ENCODE assay signal across 25 cellular contexts in the genomic region with DNA sequence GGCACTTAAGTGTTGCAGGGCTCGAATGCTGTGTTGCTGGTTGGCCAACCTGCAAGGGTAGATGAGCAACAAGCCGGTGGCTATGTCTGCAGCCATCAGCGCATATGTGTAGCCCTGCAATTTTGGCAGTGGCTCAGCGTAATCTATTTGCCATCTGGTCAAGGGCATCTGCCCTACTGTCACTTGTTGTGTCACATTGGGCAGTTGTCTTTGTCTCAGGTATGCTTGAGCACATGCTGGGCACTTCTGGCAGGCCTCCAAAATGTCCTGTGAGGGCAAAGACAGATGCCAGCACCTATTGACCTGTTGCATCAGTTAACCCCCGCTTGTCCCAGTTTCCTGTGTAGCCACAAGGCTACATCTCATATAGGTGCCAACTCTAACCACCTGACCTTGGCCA.
DNase-seq lines count a peak whose midpoint lies in the region; ATAC-seq and TF ChIP-seq lines count a peak whose summit lies in the region.
"Had no signal": no experiment of that assay in that cellular context is flagged by ENCODE, and none has a peak within 500 bp of the region (broad histone marks: within the 10 kb centered on the region; RNA-seq: fewer than 3 reads in every experiment).

No MANE protein-coding gene starts in this region.

- no peaks in the 10 kb centered on the region for H3K9me3 Mint-ChIP-seq in natural killer cell treated with Interleukin-12 subunit alpha and Interleukin-12 subunit beta and Interleukin-15 and Interleukin-18, amount 100 ng/mL, for 72 hours

- no peaks in the 10 kb centered on the region for H4K20me1 ChIP-seq in IMR-90 (ENCODE audit: insufficient read depth, low read length)
- H4K20me1 ChIP-seq: BLaER1 treated with 17β-estradiol and CSF1 and Interleukin-3, amounts not matched to agents 10 nM and 100 nM had no signal

- H3K9me3 ChIP-seq in IMR-90 (ENCODE audit: control insufficient read depth, insufficient read depth, low read length) (no peaks in the 10 kb centered on the region), right lobe of liver (no peaks in the 10 kb centered on the region)
- H3K9me3 ChIP-seq: A549, HAP-1 had no signal

- TF ChIP-seq RAD21 in IMR-90 (IDR thresholded peaks at IDR 0.05; ENCODE audit: low read length), result no peak

- no peaks in the 10 kb centered on the region for H3K36me3 Mint-ChIP-seq in natural killer cell treated with Interleukin-12 subunit alpha and Interleukin-12 subunit beta and Interleukin-15 and Interleukin-18, amount 100 ng/mL, for 72 hours
- H3K36me3 Mint-ChIP-seq: T-cell had no signal

- TF ChIP-seq POLR2A in IMR-90 (IDR thresholded peaks at IDR 0.05; ENCODE audit: low read depth, low read length) (no peak), right lobe of liver (IDR thresholded peaks at IDR 0.05) (no peak)

- peak overlapping the region; percentile 64 for H2BK20ac ChIP-seq in IMR-90 (ENCODE audit: low read depth, low read length)

- H3K27me3 Mint-ChIP-seq in natural killer cell treated with Interleukin-12 subunit alpha and Interleukin-12 subunit beta and Interleukin-15 and Interleukin-18, amount 100 ng/mL, for 72 hours, result peaks cover 0 to 6% of the 10 kb centered on the region in 2 donors
- H3K27me3 Mint-ChIP-seq: CD4-positive, alpha-beta T cell; T-cell had no signal

- POLR2A ChIA-PET in IMR-90 (lab: Charles Lee; ENCODE audit: unreplicated experiment), result no interaction called here

- in situ Hi-C loops in IMR-90 (cut with MboI; ENCODE audit: low sequenced_read_pairs), result no loop called here

- peaks cover 22% of the 10 kb centered on the region for H3K9me1 ChIP-seq in IMR-90 (ENCODE audit: insufficient read depth, low read length)

- H3K56ac ChIP-seq in IMR-90 (ENCODE audit: extremely low read depth, insufficient read depth, low read length), result no peak overlapping the region

- H3K79me1 ChIP-seq in IMR-90 (ENCODE audit: low read depth in 1 of 2, low read length in 2 of 2), result peaks cover 0 to 69% of the 10 kb centered on the region in 2 experiments; a peak in 2 of 4 replicates

- no peak overlapping the region for H3K9ac ChIP-seq in IMR-90 (ENCODE audit: low read depth, low read length)
- H3K9ac ChIP-seq: BLaER1 treated with 17β-estradiol and CSF1 and Interleukin-3, amounts not matched to agents 10 nM and 100 nM had no signal

- H2AK5ac ChIP-seq in IMR-90 (ENCODE audit: low read depth, low read length), result peak overlapping the region; percentile 95

- no peaks in the 10 kb centered on the region for H3K4me1 Mint-ChIP-seq in natural killer cell treated with Interleukin-12 subunit alpha and Interleukin-12 subunit beta and Interleukin-15 and Interleukin-18, amount 100 ng/mL, for 72 hours (ENCODE audit: low read depth in 2 of 2)
- H3K4me1 Mint-ChIP-seq: T-cell had no signal

- H3K4me1 ChIP-seq in IMR-90 (ENCODE audit: control insufficient read depth, insufficient read depth, low read length) (peaks cover 37% of the 10 kb centered on the region), right lobe of liver (peaks cover 0 to 34% (median under 1%) of the 10 kb centered on the region in 4 donors)
- H3K4me1 ChIP-seq: BLaER1 treated with 17β-estradiol and CSF1 and Interleukin-3, amounts not matched to agents 10 nM and 100 nM; HAP-1 had no signal

- H3K14ac ChIP-seq in IMR-90 (replicated peaks; ENCODE audit: low read depth, low read length), result peak overlapping the region; percentile 53

- CTCF ChIA-PET in IMR-90 (lab: Yijun Ruan, JAX), result interaction anchor here (1.1 kb wide), 1 partner anchor 10 kb away, joined by 3 read pairs; no protein-coding TSS in a partner anchor

- H2BK5ac ChIP-seq in IMR-90 (ENCODE audit: low read depth, low read length, poor library complexity, severe bottlenecking), result no peak overlapping the region

- peak; percentile 61 for DNase-seq in DMS 273 treated with DMSO at 0.1 percent for 48 hours (lab: John Stamatoyannopoulos, UW)
- DNase-seq in IMR-90, result no peak
- peak; percentile 59 for DNase-seq in NCI-H524 treated with DMSO at 0.1 percent for 48 hours (lab: John Stamatoyannopoulos, UW)
- peak; percentile 65 to 89 (median 73) for DNase-seq in right lobe of liver
- no peak for DNase-seq in dedifferentiated amniotic fluid mesenchymal stem cell (ENCODE audit: extremely low spot score)
- no peak for DNase-seq in hippocampal formation (lab: John Stamatoyannopoulos, UW)
- DNase-seq in natural killer cell treated with Interleukin-12 subunit alpha and Interleukin-12 subunit beta and Interleukin-15 and Interleukin-18, amount 100 ng/mL, for 72 hours (ENCODE audit: low spot score), result no peak
- DNase-seq: AML-193; CD4-positive, alpha-beta T cell; GDM1; GOT3; Kasumi-1; NCI-H1105; NCI-H1436 treated with DMSO at 0.1 percent for 48 hours; NCI-H2029; NCI-H510A; NCI-H774; SHP77; T-cell had no signal

- H3K27me3 ChIP-seq in IMR-90 (ENCODE audit: control insufficient read depth, insufficient read depth, low read length) (no peaks in the 10 kb centered on the region), right lobe of liver (no peaks in the 10 kb centered on the region)
- H3K27me3 ChIP-seq: BLaER1 treated with 17β-estradiol and CSF1 and Interleukin-3, amounts not matched to agents 10 nM and 100 nM had no signal

- H2AK9ac ChIP-seq in IMR-90 (replicated peaks; ENCODE audit: low read depth, low read length, poor library complexity), result peak overlapping the region; percentile 13

- no peak overlapping the region for H2AFZ ChIP-seq in IMR-90 (replicated peaks; ENCODE audit: low read length, poor library complexity)

- BruUV-seq in IMR-90 (replicated peaks; lab: Mats Ljungman, UMichigan), result no TSS peak

- TF ChIP-seq CTCF in IMR-90 (conservative IDR thresholded peaks at IDR 0.05; ENCODE audit: low read depth, low read length), result no peak
- TF ChIP-seq CTCF in right lobe of liver (IDR thresholded peaks at IDR 0.05), result no peak

- H3K23ac ChIP-seq in IMR-90 (ENCODE audit: low read depth, low read length), result no peak overlapping the region

- no peak overlapping the region for H3K27ac Mint-ChIP-seq in natural killer cell treated with Interleukin-12 subunit alpha and Interleukin-12 subunit beta and Interleukin-15 and Interleukin-18, amount 100 ng/mL, for 72 hours
- H3K27ac Mint-ChIP-seq: CD4-positive, alpha-beta T cell; T-cell had no signal

- no peaks in the 10 kb centered on the region for H3K36me3 ChIP-seq in IMR-90 (ENCODE audit: control insufficient read depth, insufficient read depth, low read length)
- H3K36me3 ChIP-seq in right lobe of liver, result no peaks in the 10 kb centered on the region
- H3K36me3 ChIP-seq: BLaER1 treated with 17β-estradiol and CSF1 and Interleukin-3, amounts not matched to agents 10 nM and 100 nM; HAP-1 had no signal

- peak overlapping the region in 1 of 2 experiments; percentile 91; a peak in 1 of 4 replicates for H4K8ac ChIP-seq in IMR-90 (ENCODE audit: low read depth in 2 of 2, low read length in 2 of 2)

- dilution Hi-C loops in IMR-90 (cut with HindIII; ENCODE audit: low sequenced_read_pairs, unreplicated experiment), result no loop called here

- H3K27ac ChIP-seq in IMR-90 (ENCODE audit: insufficient read depth, low read length) (no peak overlapping the region), right lobe of liver (no peak overlapping the region)
- H3K27ac ChIP-seq: A549; BLaER1 treated with 17β-estradiol and CSF1 and Interleukin-3, amounts not matched to agents 10 nM and 100 nM; HL-60; RWPE1 had no signal

- H3K4me3 Mint-ChIP-seq in natural killer cell treated with Interleukin-12 subunit alpha and Interleukin-12 subunit beta and Interleukin-15 and Interleukin-18, amount 100 ng/mL, for 72 hours, result no peak overlapping the region
- H3K4me3 Mint-ChIP-seq: CD4-positive, alpha-beta T cell; T-cell had no signal

- intact Hi-C loops in IMR-90 (cut with micrococcal nuclease), result no loop called here
- intact Hi-C loops in right lobe of liver (cut with DNase I), result no loop called here

- ATAC-seq in IMR-90 (ENCODE audit: low read depth) (no peak), right lobe of liver (peak; percentile 42 to 68 (median 66))
- no peak for ATAC-seq in natural killer cell treated with Interleukin-12 subunit alpha and Interleukin-12 subunit beta and Interleukin-15 and Interleukin-18, amount 100 ng/mL, for 72 hours
- ATAC-seq: A549, GM12878, T-cell had no signal

- peak overlapping the region; percentile 67 for H4K91ac ChIP-seq in IMR-90 (ENCODE audit: insufficient read depth, low read depth, low read length)

- H3K4me3 ChIP-seq in IMR-90 (ENCODE audit: insufficient read depth, low read depth, low read length) (no peak overlapping the region), right lobe of liver (no peak overlapping the region)
- H3K4me3 ChIP-seq: A549; BLaER1 treated with 17β-estradiol and CSF1 and Interleukin-3, amounts not matched to agents 10 nM and 100 nM; GM12878; HAP-1 had no signal

- peak overlapping the region; percentile 80; the same call in 2 of the 3 replicates for H2BK15ac ChIP-seq in IMR-90 (ENCODE audit: low read depth, low read length)

- H4K5ac ChIP-seq in IMR-90 (ENCODE audit: low read depth, low read length), result no peak overlapping the region

- peak overlapping the region; percentile 18; the same call in 1 of the 2 replicates for H3K18ac ChIP-seq in IMR-90 (ENCODE audit: low read depth, low read length)

- H3K4me2 ChIP-seq in IMR-90 (ENCODE audit: low read depth, low read length), result no peak overlapping the region
- H3K4me2 ChIP-seq: A549; BLaER1 treated with 17β-estradiol and CSF1 and Interleukin-3, amounts not matched to agents 10 nM and 100 nM had no signal

- H2BK120ac ChIP-seq in IMR-90 (ENCODE audit: low read depth, low read length), result peak overlapping the region; percentile 100

- WGBS in IMR-90 (ENCODE audit: extremely low coverage in 2 of 2, insufficient read length in 1 of 2), 2 experiments, result 100% methylated on average over 3 of the region's 5 CpGs; no CpG with 5 or more reads in 1 of the 2 experiments
- 18% methylated on average over 4 of the region's 5 CpGs for WGBS in right lobe of liver (ENCODE audit: insufficient coverage, low coverage, low lambda C conversion rate, missing lambda C conversion rate)

- peak overlapping the region; percentile 99 for H3K4ac ChIP-seq in IMR-90 (ENCODE audit: low read depth, low read length)

TF ChIP-seq in IMR-90, 13 proteins besides CTCF, POLR2A, EP300 and RAD21 (continues in another document):
- TF ChIP-seq FOS (IDR thresholded peaks at IDR 0.05; ENCODE audit: low read depth, low read length) (no peak), MAFK (IDR thresholded peaks at IDR 0.05; ENCODE audit: low read depth, low read length) (no peak), BHLHE40 (IDR thresholded peaks at IDR 0.05; ENCODE audit: low read depth, low read length) (no peak), SMC3 (IDR thresholded peaks at IDR 0.05; ENCODE audit: low read depth, low read length) (no peak), MXI1 (IDR thresholded peaks at IDR 0.05; ENCODE audit: borderline replicate concordance, low read depth, low read length) (no peak), RFX5 (IDR thresholded peaks at IDR 0.05; ENCODE audit: low read depth, low read length) (no peak)
- TF ChIP-seq, protein P1, sequence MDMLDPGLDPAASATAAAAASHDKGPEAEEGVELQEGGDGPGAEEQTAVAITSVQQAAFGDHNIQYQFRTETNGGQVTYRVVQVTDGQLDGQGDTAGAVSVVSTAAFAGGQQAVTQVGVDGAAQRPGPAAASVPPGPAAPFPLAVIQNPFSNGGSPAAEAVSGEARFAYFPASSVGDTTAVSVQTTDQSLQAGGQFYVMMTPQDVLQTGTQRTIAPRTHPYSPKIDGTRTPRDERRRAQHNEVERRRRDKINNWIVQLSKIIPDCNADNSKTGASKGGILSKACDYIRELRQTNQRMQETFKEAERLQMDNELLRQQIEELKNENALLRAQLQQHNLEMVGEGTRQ (IDR thresholded peaks at IDR 0.05; ENCODE audit: low read depth, low read length), result no peak

Comparison
In these comparisons a context has a peak if more than half of its experiments do, and no peak if none do; other contexts are left out.
1. DNase-seq: peak in DMS 273 treated with DMSO at 0.1 percent for 48 hours (single experiment), NCI-H524 treated with DMSO at 0.1 percent for 48 hours (single experiment) and right lobe of liver (3 of 3); none in IMR-90 (single experiment), dedifferentiated amniotic fluid mesenchymal stem cell (single experiment), hippocampal formation (0 of 2) and natural killer cell treated with Interleukin-12 subunit alpha and Interleukin-12 subunit beta and Interleukin-15 and Interleukin-18, amount 100 ng/mL, for 72 hours (single experiment).
2. ATAC-seq: peak in right lobe of liver (4 of 4); none in IMR-90 (single experiment) and natural killer cell treated with Interleukin-12 subunit alpha and Interleukin-12 subunit beta and Interleukin-15 and Interleukin-18, amount 100 ng/mL, for 72 hours (0 of 2).